ENCODE assay signal across 14 cellular contexts in the genomic region with DNA sequence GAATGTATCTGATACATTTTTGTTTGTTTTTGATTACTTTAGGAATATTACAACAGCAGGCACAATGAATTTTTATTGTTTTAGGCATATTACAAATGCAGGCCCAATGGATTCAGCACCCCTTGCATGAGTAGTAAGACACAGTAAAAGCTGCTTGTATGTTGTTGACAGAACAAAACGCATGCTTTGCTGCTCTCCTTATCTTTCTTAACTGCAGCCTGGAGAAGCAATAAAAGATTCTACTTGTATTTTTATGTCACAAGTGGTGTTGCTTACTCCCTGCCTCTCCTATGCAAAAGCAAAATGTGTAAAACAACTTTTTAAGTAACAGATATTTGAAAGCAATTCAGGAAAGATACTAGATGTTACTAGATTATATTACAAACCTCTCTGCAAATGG.
DNase-seq lines count a peak whose midpoint lies in the region; ATAC-seq and TF ChIP-seq lines count a peak whose summit lies in the region.
"Had no signal": no experiment of that assay in that cellular context is flagged by ENCODE, and none has a peak within 500 bp of the region (broad histone marks: within the 10 kb centered on the region; RNA-seq: fewer than 3 reads in every experiment).

No MANE protein-coding gene starts in this region.

- peaks cover 14% of the 10 kb centered on the region for H3F3A ChIP-seq in DOHH2 (ENCODE audit: control insufficient read depth, insufficient read depth)

- BruUV-seq in OCI-LY7 (replicated peaks; lab: Mats Ljungman, UMichigan) = no TSS peak

- H4K20me1 ChIP-seq in DOHH2 (ENCODE audit: control insufficient read depth, insufficient read depth, low read depth, low read length) (no peaks in the 10 kb centered on the region), OCI-LY7 (ENCODE audit: insufficient read depth, low read length) (no peaks in the 10 kb centered on the region), hepatocyte (ENCODE audit: insufficient read depth, poor library complexity, severe bottlenecking) (no peaks in the 10 kb centered on the region)
- H4K20me1 ChIP-seq: BLaER1 treated with 17β-estradiol and CSF1 and Interleukin-3, amounts not matched to agents 10 nM and 100 nM had no signal

- CTCF ChIA-PET in OCI-LY7 (lab: Charles Lee; ENCODE audit: unreplicated experiment) = no interaction called here

- no peak for TF ChIP-seq EP300 in transverse colon (IDR thresholded peaks at IDR 0.05; ENCODE audit: low read depth)

- H3K9me2 ChIP-seq in DOHH2 (replicated peaks; ENCODE audit: control insufficient read depth, low read length) (no peaks in the 10 kb centered on the region), OCI-LY7 (ENCODE audit: insufficient read depth, low read length) (no peaks in the 10 kb centered on the region), hepatocyte (replicated peaks; ENCODE audit: insufficient read depth) (no peaks in the 10 kb centered on the region)

- DNase-seq in OCI-LY7 (ENCODE audit: low spot score) (no peak), hepatocyte (ENCODE audit: low spot score) (peak; percentile 34), transverse colon (no peak)
- DNase-seq: Calu3; CD8-positive, alpha-beta T cell; DMS79 treated with DMSO at 0.1 percent for 48 hours; EL; H9 had no signal

- ATAC-seq in HG03469 (IDR thresholded peaks at IDR 0.05; ENCODE audit: unreplicated experiment) (no peak), HG02623 (IDR thresholded peaks at IDR 0.05; ENCODE audit: unreplicated experiment) (no peak)
- ATAC-seq: CD8-positive, alpha-beta T cell; GM12878 had no signal

- H3K79me2 ChIP-seq in DOHH2 (ENCODE audit: control insufficient read depth, low read length) (no peaks in the 10 kb centered on the region), OCI-LY7 (ENCODE audit: insufficient read depth, low read depth, low read length) (no peaks in the 10 kb centered on the region), hepatocyte (no peaks in the 10 kb centered on the region)

- intact Hi-C loops in OCI-LY7 (cut with micrococcal nuclease; ENCODE audit: unreplicated experiment) = loop anchor here (5.0 kb wide), 1 partner anchor 42 kb away; no protein-coding TSS in a partner anchor
- intact Hi-C loops in transverse colon (cut with DNase I; ENCODE audit: low total_unique reads) = no loop called here

- H2AFZ ChIP-seq in OCI-LY7 (ENCODE audit: low read length) = peak overlapping the region; percentile 85
- H2AFZ ChIP-seq in hepatocyte = no peak overlapping the region

- H3K9me3 ChIP-seq in DOHH2 (ENCODE audit: control insufficient read depth, insufficient read depth, low read length) (peaks cover 7% of the 10 kb centered on the region; the same call in 1 of the 2 replicates), OCI-LY7 (ENCODE audit: low read length) (peaks cover 14% of the 10 kb centered on the region; the same call in 1 of the 2 replicates), hepatocyte (ENCODE audit: low read depth) (no peaks in the 10 kb centered on the region), transverse colon (no peaks in the 10 kb centered on the region)

- H3K27ac ChIP-seq in DOHH2 (ENCODE audit: low read depth, low read length) (peak overlapping the region; percentile 85), OCI-LY7 (ENCODE audit: low read depth, low read length, poor library complexity, severe bottlenecking) (peak overlapping the region; percentile 28), hepatocyte (peak overlapping the region; percentile 24), transverse colon (peak overlapping the region in 3 of 4 donors; percentile 24 to 31 (median 25))
- H3K27ac ChIP-seq: BLaER1 treated with 17β-estradiol and CSF1 and Interleukin-3, amounts not matched to agents 10 nM and 100 nM; HL-60 had no signal

- peaks cover 12% of the 10 kb centered on the region for H3K36me3 ChIP-seq in DOHH2 (ENCODE audit: control insufficient read depth, low read length)
- no peaks in the 10 kb centered on the region for H3K36me3 ChIP-seq in OCI-LY7 (ENCODE audit: insufficient read depth, low read length)
- H3K36me3 ChIP-seq in hepatocyte (replicated peaks; ENCODE audit: insufficient read depth, low read depth) = no peaks in the 10 kb centered on the region
- no peaks in the 10 kb centered on the region for H3K36me3 ChIP-seq in transverse colon
- H3K36me3 ChIP-seq: BLaER1 treated with 17β-estradiol and CSF1 and Interleukin-3, amounts not matched to agents 10 nM and 100 nM had no signal

- in situ Hi-C loops in transverse colon (cut with MboI; ENCODE audit: low pct_ligation_motif_present in 1 of 4, low pct_unique_long_range_greater_than_20kb in 1 of 4, low sequenced_read_pairs in 3 of 4) = no loop called here

- H3K27me3 ChIP-seq in DOHH2 (ENCODE audit: control insufficient read depth, low read length) (no peaks in the 10 kb centered on the region), hepatocyte (no peaks in the 10 kb centered on the region), transverse colon (no peaks in the 10 kb centered on the region)
- H3K27me3 ChIP-seq: BLaER1 treated with 17β-estradiol and CSF1 and Interleukin-3, amounts not matched to agents 10 nM and 100 nM had no signal

- POLR2A ChIA-PET in OCI-LY7 (lab: Charles Lee) = interaction anchor here (0.6 to 1.6 kb wide), 5 partner anchors 9 to 100 kb away, joined by 3 to 6 read pairs (median 4); no protein-coding TSS in a partner anchor

- TF ChIP-seq POLR2A in transverse colon (IDR thresholded peaks at IDR 0.05) = no peak

- H3K4me3 ChIP-seq in DOHH2 (ENCODE audit: low read length) (peak overlapping the region; percentile 58), OCI-LY7 (ENCODE audit: low read depth, low read length, poor library complexity, severe bottlenecking) (no peak overlapping the region), hepatocyte (no peak overlapping the region), transverse colon (no peak overlapping the region)
- H3K4me3 ChIP-seq: BLaER1 treated with 17β-estradiol and CSF1 and Interleukin-3, amounts not matched to agents 10 nM and 100 nM; GM12878 had no signal

- peaks cover 40% of the 10 kb centered on the region for H3K4me1 ChIP-seq in DOHH2 (ENCODE audit: control insufficient read depth, low read length)
- peaks cover 34% of the 10 kb centered on the region for H3K4me1 ChIP-seq in OCI-LY7 (ENCODE audit: insufficient read depth, low read length, poor library complexity, severe bottlenecking)
- H3K4me1 ChIP-seq in hepatocyte (ENCODE audit: insufficient read depth) = peaks cover 7% of the 10 kb centered on the region
- H3K4me1 ChIP-seq in transverse colon = peaks cover 0 to 20% (median 2%) of the 10 kb centered on the region in 4 donors

- TF ChIP-seq CTCF in DOHH2 (IDR thresholded peaks at IDR 0.05; ENCODE audit: low read depth, low read length, poor library complexity, severe bottlenecking) (no peak), OCI-LY7 (conservative IDR thresholded peaks at IDR 0.05; ENCODE audit: low read length) (no peak), hepatocyte (IDR thresholded peaks at IDR 0.05; ENCODE audit: poor library complexity) (no peak), transverse colon (IDR thresholded peaks at IDR 0.05) (no peak)

- WGBS in hepatocyte (ENCODE audit: low lambda C conversion rate, missing lambda C conversion rate) = 0% methylated on average over 1 of the region's 1 CpG
- WGBS in transverse colon (ENCODE audit: low coverage in 1 of 2), 2 donors = 33 to 46% methylated on average over 1 of the region's 1 CpG

- peak overlapping the region; percentile 63 for H3K4me2 ChIP-seq in DOHH2 (ENCODE audit: low read length)
- H3K4me2 ChIP-seq in OCI-LY7 (ENCODE audit: low read length) = peak overlapping the region; percentile 46
- no peak overlapping the region for H3K4me2 ChIP-seq in hepatocyte

Comparison
In these comparisons a context has a peak if more than half of its experiments do, and no peak if none do; other contexts are left out.
1. H3K27ac ChIP-seq: peak in every context shown above with its lines; median percentile 85 in DOHH2; 28 in OCI-LY7; 25 in transverse colon; 24 in hepatocyte.